ENCODE assay signal across 6 cellular contexts in genomic region chr14:63304429-63304828, GRCh38. TPM values are rescaled to one million over a fixed set of nuclear protein-coding genes. Genes with fewer than 3 reads are reported as not detected.
"Had no signal": no experiment of that assay in that cellular context is flagged by ENCODE, and none has a peak within 500 bp of the region (broad histone marks: within the 10 kb centered on the region; RNA-seq: fewer than 3 reads in every experiment).

No MANE protein-coding gene starts in this region.

RNA-seq across cellular contexts. Expression of gene GPHB5, which starts 14.3 kb away (rescaled TPM):
- polyA plus RNA-seq: endothelial cell of umbilical vein, esophagus, fibroblast of lung, foreskin keratinocyte, heart left ventricle, heart right ventricle had no signal
